In genomic region chr14:75188520-75189267, GRCh38 we compare ENCODE assay signal across 12 cellular contexts. TPM values are rescaled to one million over a fixed set of nuclear protein-coding genes. Genes with fewer than 3 reads are reported as not detected.
DNase-seq lines count a peak whose midpoint lies in the region; ATAC-seq and TF ChIP-seq lines count a peak whose summit lies in the region.
"Had no signal": no experiment of that assay in that cellular context is flagged by ENCODE, and none has a peak within 500 bp of the region (broad histone marks: within the 10 kb centered on the region; RNA-seq: fewer than 3 reads in every experiment).

No MANE protein-coding gene starts in this region.

- WGBS in sigmoid colon, 2 donors = 71 to 85% methylated on average over 7 of the region's 7 CpGs

- TF ChIP-seq EP300 in sigmoid colon (IDR thresholded peaks at IDR 0.05) = peak in 2 of 4 donors; percentile 58 to 83

- no peak for TF ChIP-seq CTCF in HL-60 (IDR thresholded peaks at IDR 0.05; ENCODE audit: insufficient read depth, low read length)
- no peak for TF ChIP-seq CTCF in mucosa of descending colon (IDR thresholded peaks at IDR 0.05)
- no peak for TF ChIP-seq CTCF in sigmoid colon (IDR thresholded peaks at IDR 0.05)

- intact Hi-C loops in mucosa of descending colon (cut with DNase I, micrococcal nuclease) (no loop called here), sigmoid colon (cut with DNase I) (no loop called here)

- H3K27me3 ChIP-seq in HL-60 (ENCODE audit: insufficient read depth, poor library complexity, severe bottlenecking) (no peaks in the 10 kb centered on the region), sigmoid colon (no peaks in the 10 kb centered on the region)
- H3K27me3 ChIP-seq: SJCRH30 had no signal

- no peaks in the 10 kb centered on the region for H3K36me3 ChIP-seq in mucosa of descending colon (ENCODE audit: low read depth)
- no peaks in the 10 kb centered on the region for H3K36me3 ChIP-seq in sigmoid colon
- H3K36me3 ChIP-seq: SJCRH30 had no signal

- H3K4me3 ChIP-seq in HL-60 (replicated peaks; ENCODE audit: insufficient read depth, low read length) (no peak overlapping the region), mucosa of descending colon (no peak overlapping the region), sigmoid colon (no peak overlapping the region)
- H3K4me3 ChIP-seq: SJCRH30 had no signal

- peak overlapping the region; percentile 76 for H3K27ac ChIP-seq in HL-60 (replicated peaks)
- H3K27ac ChIP-seq in sigmoid colon = peak overlapping the region in 1 of 4 donors; percentile 41
- H3K27ac ChIP-seq: parathyroid adenoma, SJCRH30 had no signal

- no peaks in the 10 kb centered on the region for H3K9me3 ChIP-seq in mucosa of descending colon
- H3K9me3 ChIP-seq in sigmoid colon = no peaks in the 10 kb centered on the region
- H3K9me3 ChIP-seq: SJCRH30 had no signal

- no peak for TF ChIP-seq POLR2A in sigmoid colon (IDR thresholded peaks at IDR 0.05)

- DNase-seq in GDM1 (lab: John Stamatoyannopoulos, UW) = peak; percentile 74
- peak; percentile 64 to 90 for DNase-seq in HL-60 (ENCODE audit: low read depth in 1 of 2, low spot score in 1 of 2)
- DNase-seq in UCSD-AML1 (lab: John Stamatoyannopoulos, UW; ENCODE audit: unreplicated experiment) = peak; percentile 49
- DNase-seq in mucosa of descending colon = peak in 1 of 3 donors; percentile 47
- no peak for DNase-seq in sigmoid colon
- DNase-seq in retina = no peak
- no peak for DNase-seq in iPS-NIHi7 (ENCODE audit: extremely low spot score)
- no peak for DNase-seq in NCI-H446 treated with DMSO at 0.1 percent for 48 hours (lab: John Stamatoyannopoulos, UW)
- DNase-seq: activated CD4-positive, alpha-beta T cell treated with anti-CD3 and anti-CD28 coated beads, Interleukin-2, amount 50 U/mL, for 4 hours; activated naive CD8-positive, alpha-beta T cell treated with anti-CD3 and anti-CD28 coated beads, Interleukin-2, amount 10 ng/mL, durations not matched to agents 7 days and 5 days; SJCRH30 had no signal

- H3K4me1 ChIP-seq in mucosa of descending colon (ENCODE audit: low read depth) (peaks cover 19% of the 10 kb centered on the region), sigmoid colon (no peaks in the 10 kb centered on the region)
- H3K4me1 ChIP-seq: parathyroid adenoma, SJCRH30 had no signal

- peak; percentile 18 for ATAC-seq in mucosa of descending colon

RNA-seq across cellular contexts. Expression of gene TMED10, which starts 12.3 kb away (rescaled TPM):
- total RNA-seq in mucosa of descending colon (100 to 1,000 TPM; 223 to 411 (median 317) TPM), sigmoid colon (100 to 1,000 TPM; 107 to 175 (median 165) TPM)
- 100 to 1,000 TPM in 1 of 3 donors, 10 to 100 TPM in 2; 38.4 to 236 (median 51.1) TPM for polyA plus RNA-seq in sigmoid colon

Comparison
In these comparisons a context has a peak if more than half of its experiments do, and no peak if none do; other contexts are left out.
1. DNase-seq: peak in GDM1 (single experiment), HL-60 (2 of 2) and UCSD-AML1 (single experiment); none in sigmoid colon (single experiment), retina (single experiment), iPS-NIHi7 (single experiment) and NCI-H446 treated with DMSO at 0.1 percent for 48 hours (single experiment).